10 cellular contexts compared by ENCODE assay signal in the genomic region with DNA sequence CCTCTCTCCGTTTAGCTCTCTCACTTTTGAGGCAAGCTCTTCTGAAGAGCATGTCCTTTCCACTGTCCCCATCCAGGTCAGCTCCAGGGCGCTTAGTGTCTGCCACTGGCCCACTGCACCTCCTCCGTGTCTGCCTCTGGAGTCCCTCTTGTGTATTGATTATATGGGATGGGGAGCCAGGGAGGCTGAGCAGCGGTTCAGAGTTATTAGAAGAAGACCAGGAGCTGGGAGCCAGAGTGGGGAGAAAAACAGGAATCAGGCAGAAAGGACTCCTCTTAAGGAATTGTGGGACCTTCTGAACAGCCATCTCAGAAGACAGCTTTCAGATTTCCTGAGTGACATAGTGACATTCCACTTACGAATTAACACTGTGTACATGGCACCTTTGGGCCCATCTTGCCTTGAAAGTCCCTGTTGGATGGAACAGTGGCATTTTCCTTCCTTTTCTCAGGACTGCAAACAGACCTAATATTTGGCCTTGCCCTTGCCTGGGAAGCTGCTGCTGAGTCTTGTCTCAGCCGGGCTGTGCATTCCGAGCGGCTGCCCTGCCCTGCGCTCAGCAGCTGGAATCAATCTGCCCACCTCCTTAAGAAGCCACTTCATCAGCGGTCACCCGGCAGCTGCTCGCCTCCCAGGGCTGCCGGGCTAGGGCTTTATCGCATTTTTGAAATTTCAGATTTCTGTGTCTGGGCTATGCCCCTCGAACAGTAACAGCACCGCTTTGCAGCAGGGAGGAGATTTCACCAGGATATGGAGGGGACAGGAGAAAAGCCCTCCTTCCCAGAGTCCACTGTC.
DNase-seq lines count a peak whose midpoint lies in the region; ATAC-seq and TF ChIP-seq lines count a peak whose summit lies in the region.
"Had no signal": no experiment of that assay in that cellular context is flagged by ENCODE, and none has a peak within 500 bp of the region (broad histone marks: within the 10 kb centered on the region; RNA-seq: fewer than 3 reads in every experiment).

No MANE protein-coding gene starts in this region.

- H3T11ph ChIP-seq in H9 (ENCODE audit: low read length) = no peak overlapping the region

- H3K79me1 ChIP-seq in H9 (ENCODE audit: insufficient read depth, low read depth, low read length, poor library complexity, severe bottlenecking) = no peaks in the 10 kb centered on the region

- H3K27me3 Mint-ChIP-seq in H9 (ENCODE audit: low read depth) = peaks cover 53% of the 10 kb centered on the region

- peak overlapping the region; percentile 10 to 84; a peak in 3 of 5 replicates for H3K4me3 Mint-ChIP-seq in H9

- no peak overlapping the region for H2BK5ac ChIP-seq in H9 (ENCODE audit: insufficient read length, low read length)

- ATAC-seq in left lung = peak; percentile 60
- ATAC-seq: HCT116 had no signal

- H3K4me1 Mint-ChIP-seq in H9 = peaks cover 8 to 16% of the 10 kb centered on the region in 2 experiments

- no peak for TF ChIP-seq CTCF in H9 (conservative IDR thresholded peaks at IDR 0.05)
- no peak for TF ChIP-seq CTCF in choroid plexus epithelial cell (conservative IDR thresholded peaks at IDR 0.05; ENCODE audit: low read depth, low read length)
- TF ChIP-seq CTCF in left lung (IDR thresholded peaks at IDR 0.05) = no peak
- no peak for TF ChIP-seq CTCF in stomach (IDR thresholded peaks at IDR 0.05)

- H3K18ac ChIP-seq in H9 (ENCODE audit: insufficient read length, low read depth, low read length) = no peak overlapping the region

- H3K27ac ChIP-seq in H9 (ENCODE audit: insufficient read length, low read depth, low read length) (no peak overlapping the region), left lung (peak overlapping the region; percentile 82 to 94), stomach (peak overlapping the region in 4 of 5 donors; percentile 42 to 89 (median 80)), substantia nigra (ENCODE audit: low read depth, low read length, poor library complexity, severe bottlenecking) (no peak overlapping the region)

- H3K9me3 ChIP-seq in H9 (ENCODE audit: control insufficient read depth, low read depth, low read length) (no peaks in the 10 kb centered on the region), left lung (no peaks in the 10 kb centered on the region), stomach (no peaks in the 10 kb centered on the region)

- H2BK15ac ChIP-seq in H9 (ENCODE audit: low read depth, low read length) = no peak overlapping the region

- no peaks in the 10 kb centered on the region for H3K79me2 ChIP-seq in H9 (ENCODE audit: insufficient read depth, low read length)

- H2BK120ac ChIP-seq in H9 (ENCODE audit: low read depth, low read length, poor library complexity, severe bottlenecking) = no peak overlapping the region

- no peak overlapping the region for H3K56ac ChIP-seq in H9 (ENCODE audit: insufficient read length, low read depth, low read length)

- WGBS in H9 (ENCODE audit: extremely low coverage, insufficient read length, low lambda C conversion rate) = no CpG with 5 or more reads among the region's 16 CpGs
- 43 to 67% (median 54%) methylated on average over 15 to 16 of the region's 16 CpGs for WGBS in stomach, 5 donors

- H3K4me1 ChIP-seq in H9 (ENCODE audit: insufficient read depth, low read length) (peaks cover 2% of the 10 kb centered on the region; the same call in 1 of the 2 replicates), left lung (no peaks in the 10 kb centered on the region), stomach (peaks cover 5 to 50% (median 35%) of the 10 kb centered on the region in 4 donors)

- H4K5ac ChIP-seq in H9 (ENCODE audit: insufficient read length, low read depth, low read length) = no peak overlapping the region

- no peak overlapping the region for H3K14ac ChIP-seq in H9 (ENCODE audit: insufficient read depth, low read length)

- no peak overlapping the region for H3K4ac ChIP-seq in H9 (ENCODE audit: low read depth, low read length)

- no peaks in the 10 kb centered on the region for H3K9me3 Mint-ChIP-seq in H9
- H3K9me3 Mint-ChIP-seq: activated T-cell treated with anti-CD3 and anti-CD28 coated beads, Interleukin-2, amount 50 U/mL, for 72 hours had no signal

- no peaks in the 10 kb centered on the region for H3K36me3 ChIP-seq in left lung
- H3K36me3 ChIP-seq in stomach = no peaks in the 10 kb centered on the region

- H3K23ac ChIP-seq in H9 (ENCODE audit: insufficient read length, low read depth, low read length) = no peak overlapping the region

- H2BK20ac ChIP-seq in H9 (ENCODE audit: low read depth, low read length, poor library complexity, severe bottlenecking) = no peak overlapping the region

- H3K36me3 Mint-ChIP-seq in H9 (ENCODE audit: insufficient read depth in 1 of 3, low read depth in 3 of 3) = no peaks in the 10 kb centered on the region

- peak overlapping the region; percentile 66 for H3K4me2 ChIP-seq in H9 (ENCODE audit: insufficient read depth, insufficient read length, low read length)

- intact Hi-C loops in left lung (cut with DNase I) (no loop called here), stomach (cut with DNase I; ENCODE audit: low total_unique reads) (no loop called here)

- no peak for TF ChIP-seq POLR2A in stomach (IDR thresholded peaks at IDR 0.05)

- H2BK12ac ChIP-seq in H9 (ENCODE audit: insufficient read length, low read depth, low read length) = no peak overlapping the region

- H4K20me1 ChIP-seq in H9 (ENCODE audit: control insufficient read depth, insufficient read depth, insufficient read length) = no peaks in the 10 kb centered on the region

- H3K9ac ChIP-seq in H9 (ENCODE audit: extremely low read depth, insufficient read length, low read length) = no peak overlapping the region

- DNase-seq in H9 = peak; percentile 38
- DNase-seq in choroid plexus epithelial cell (ENCODE audit: low read depth) = peak; percentile 80
- DNase-seq in left lung = peak; percentile 38 to 67
- DNase-seq in stomach = no peak
- no peak for DNase-seq in H4 (ENCODE audit: low spot score)
- DNase-seq in substantia nigra (lab: John Stamatoyannopoulos, UW) = no peak
- DNase-seq in NCI-H2081 (lab: John Stamatoyannopoulos, UW) = no peak
- DNase-seq in activated CD4-positive, alpha-beta T cell treated with anti-CD3 and anti-CD28 coated beads for 48 hours = no peak
- DNase-seq: activated T-cell treated with anti-CD3 and anti-CD28 coated beads, Interleukin-2, amount 50 U/mL, for 72 hours had no signal

- H3K27ac Mint-ChIP-seq in H9 = no peak overlapping the region
- H3K27ac Mint-ChIP-seq: activated T-cell treated with anti-CD3 and anti-CD28 coated beads, Interleukin-2, amount 50 U/mL, for 72 hours had no signal

- H4K8ac ChIP-seq in H9 (replicated peaks; ENCODE audit: insufficient read length, low read depth, low read length) = no peak overlapping the region

- H3K27me3 ChIP-seq in H9 (ENCODE audit: insufficient read depth, low read length) (peaks cover 18% of the 10 kb centered on the region; the same call in 1 of the 2 replicates), left lung (peaks cover 0 to 59% of the 10 kb centered on the region in 2 donors), stomach (peaks cover 0 to 44% (median 12%) of the 10 kb centered on the region in 3 donors)

- no peak overlapping the region for H4K91ac ChIP-seq in H9 (ENCODE audit: insufficient read length, low read depth, low read length)

- H2AK5ac ChIP-seq in H9 (ENCODE audit: insufficient read length, low read length) = no peak overlapping the region

- no peak overlapping the region for H2AFZ ChIP-seq in H9 (ENCODE audit: low read length)

- peak overlapping the region; percentile 83 for H3K4me3 ChIP-seq in choroid plexus epithelial cell (ENCODE audit: low read depth, low read length)
- H3K4me3 ChIP-seq in left lung = peak overlapping the region; percentile 52 to 63
- peak overlapping the region; percentile 60 to 72 (median 64) for H3K4me3 ChIP-seq in stomach

- TF ChIP-seq EP300 in stomach (IDR thresholded peaks at IDR 0.05) = no peak

- H3K23me2 ChIP-seq in H9 (ENCODE audit: insufficient read length, low read depth, low read length, poor library complexity, severe bottlenecking) = peaks cover 17% of the 10 kb centered on the region

Comparison
In these comparisons a context has a peak if more than half of its experiments do, and no peak if none do; other contexts are left out.
1. DNase-seq: peak in H9 (single experiment), choroid plexus epithelial cell (single experiment) and left lung (2 of 2); none in stomach (single experiment), H4 (single experiment), substantia nigra (0 of 49), NCI-H2081 (0 of 2) and activated CD4-positive, alpha-beta T cell treated with anti-CD3 and anti-CD28 coated beads for 48 hours (single experiment).
2. H3K27ac ChIP-seq: peak in left lung (2 of 2) and stomach (4 of 5); none in H9 (single experiment) and substantia nigra (single experiment).
3. Peak in every context shown above with its lines, with median percentiles within 50 percentile points of each other: H3K4me3 ChIP-seq.